ENCODE assay signal across 31 cellular contexts in the genomic region with DNA sequence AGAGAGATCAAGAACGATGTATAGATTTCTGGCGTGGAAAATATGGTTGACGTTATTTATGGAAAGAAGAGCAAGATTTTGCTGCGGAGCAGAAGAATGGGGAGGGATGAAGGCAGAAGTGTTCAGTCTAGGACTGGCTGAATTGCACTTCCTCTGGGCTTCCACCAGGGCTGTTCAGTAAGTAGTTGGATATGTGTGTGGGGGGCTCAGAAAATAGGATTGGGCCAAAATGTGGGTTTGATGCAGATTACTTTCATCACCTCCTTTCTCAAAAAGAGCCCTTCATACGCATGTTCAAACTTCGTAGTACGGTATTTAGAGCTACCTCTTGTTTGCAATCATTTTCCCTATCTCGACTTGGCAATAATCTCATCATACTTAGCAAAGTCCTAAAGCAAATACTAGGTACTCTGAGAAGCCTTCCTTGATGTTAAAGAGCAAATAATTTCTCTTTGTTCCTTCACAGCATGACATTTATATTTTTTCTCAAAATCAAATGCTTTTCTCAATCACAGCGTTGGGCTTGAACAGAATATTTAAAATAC.
DNase-seq lines count a peak whose midpoint lies in the region; ATAC-seq and TF ChIP-seq lines count a peak whose summit lies in the region.
"Had no signal": no experiment of that assay in that cellular context is flagged by ENCODE, and none has a peak within 500 bp of the region (broad histone marks: within the 10 kb centered on the region; RNA-seq: fewer than 3 reads in every experiment).

No MANE protein-coding gene starts in this region.

- H3K9me3 ChIP-seq in DOHH2 (ENCODE audit: control insufficient read depth, insufficient read depth, low read length), result no peaks in the 10 kb centered on the region
- H3K9me3 ChIP-seq: BE2C, esophagus muscularis mucosa, heart right ventricle, SK-N-SH, testis, vagina had no signal

- no peaks in the 10 kb centered on the region for H3K36me3 ChIP-seq in DOHH2 (ENCODE audit: control insufficient read depth, low read length)
- H3K36me3 ChIP-seq: BE2C, esophagus muscularis mucosa, heart right ventricle, vagina had no signal

- H4K20me1 ChIP-seq in DOHH2 (ENCODE audit: control insufficient read depth, insufficient read depth, low read depth, low read length), result no peaks in the 10 kb centered on the region

- no peaks in the 10 kb centered on the region for H3K36me3 Mint-ChIP-seq in progenitor cell of endocrine pancreas (ENCODE audit: insufficient read depth)

- H3F3A ChIP-seq in DOHH2 (ENCODE audit: control insufficient read depth, insufficient read depth), result no peaks in the 10 kb centered on the region

- no peaks in the 10 kb centered on the region for H3K79me2 ChIP-seq in DOHH2 (ENCODE audit: control insufficient read depth, low read length)
- H3K79me2 ChIP-seq: parathyroid adenoma had no signal

- H3K9me3 Mint-ChIP-seq in progenitor cell of endocrine pancreas (ENCODE audit: low read depth), result no peaks in the 10 kb centered on the region
- H3K9me3 Mint-ChIP-seq: effector memory CD8-positive, alpha-beta T cell; stimulated activated naive CD8-positive, alpha-beta T cell treated with anti-CD3 and anti-CD28 coated beads, Interleukin-15, Interleukin-2, amounts not matched to agents 100 ng/mL and 50 ng/mL, for 24 hours had no signal

- no peak overlapping the region for H3K4me3 Mint-ChIP-seq in progenitor cell of endocrine pancreas (ENCODE audit: low read depth)
- H3K4me3 Mint-ChIP-seq: effector memory CD8-positive, alpha-beta T cell; stimulated activated naive CD8-positive, alpha-beta T cell treated with anti-CD3 and anti-CD28 coated beads, Interleukin-15, Interleukin-2, amounts not matched to agents 100 ng/mL and 50 ng/mL, for 24 hours had no signal

- H3K4me2 ChIP-seq in DOHH2 (ENCODE audit: low read length), result no peak overlapping the region
- H3K4me2 ChIP-seq: PC-9, SK-N-SH had no signal

- DNase-seq in HEK293T (ENCODE audit: extremely low spot score) (peak; percentile 9), epithelial cell of esophagus (ENCODE audit: low read depth) (no peak), progenitor cell of endocrine pancreas (ENCODE audit: low spot score, unreplicated experiment) (no peak)
- no peak for DNase-seq in activated CD4-positive, alpha-beta T cell treated with anti-CD3 and anti-CD28 coated beads for 48 hours
- DNase-seq: activated CD4-positive, alpha-beta T cell treated with anti-CD3 and anti-CD28 coated beads, Interleukin-2, amount 50 U/mL, for 48 hours; activated naive CD4-positive, alpha-beta T cell; BE2C; central memory CD4-positive, alpha-beta T cell; DMS153; effector memory CD8-positive, alpha-beta T cell; foreskin fibroblast; heart right ventricle; KBM-7; MM.1S; NCI-H2029 treated with DMSO at 0.1 percent for 48 hours; NCI-H526; NK-92 treated with Interleukin-12 subunit alpha and Interleukin-12 subunit beta, amount 100 ng/mL, for 24 hours; PC-9; SK-N-SH; small intestine; testis had no signal

- H3K27ac Mint-ChIP-seq in progenitor cell of endocrine pancreas, result peak overlapping the region; percentile 6
- H3K27ac Mint-ChIP-seq: effector memory CD8-positive, alpha-beta T cell; stimulated activated naive CD8-positive, alpha-beta T cell treated with anti-CD3 and anti-CD28 coated beads, Interleukin-15, Interleukin-2, amounts not matched to agents 100 ng/mL and 50 ng/mL, for 24 hours had no signal

- H3K9me2 ChIP-seq in DOHH2 (replicated peaks; ENCODE audit: control insufficient read depth, low read length), result no peaks in the 10 kb centered on the region
- H3K9me2 ChIP-seq: SK-N-SH had no signal

- H3K27ac ChIP-seq in DOHH2 (ENCODE audit: low read depth, low read length), result no peak overlapping the region
- H3K27ac ChIP-seq: esophagus muscularis mucosa, heart right ventricle, parathyroid adenoma, PC-9, testis, vagina had no signal

- CTCF ChIA-PET in HEK293T (lab: Yijun Ruan, JAX), result no interaction called here

- peaks cover 12% of the 10 kb centered on the region for H3K4me1 Mint-ChIP-seq in progenitor cell of endocrine pancreas (ENCODE audit: low read depth)

- TF ChIP-seq CTCF in DOHH2 (IDR thresholded peaks at IDR 0.05; ENCODE audit: low read depth, low read length, poor library complexity, severe bottlenecking) (peak; percentile 16), epithelial cell of esophagus (IDR thresholded peaks at IDR 0.05; ENCODE audit: insufficient read depth, low read depth, low read length, missing control alignments) (peak; percentile 9), progenitor cell of endocrine pancreas (IDR thresholded peaks at IDR 0.05; ENCODE audit: unreplicated experiment) (peak; percentile 26)

- ATAC-seq in HG02885 (IDR thresholded peaks at IDR 0.05; ENCODE audit: poor library complexity, unreplicated experiment), result no peak
- ATAC-seq in GM18907 (IDR thresholded peaks at IDR 0.05; ENCODE audit: unreplicated experiment), result no peak
- no peak for ATAC-seq in GM19397 (IDR thresholded peaks at IDR 0.05; ENCODE audit: unreplicated experiment)
- ATAC-seq: activated CD4-positive, CD25-positive, alpha-beta regulatory T cell treated with anti-CD3 and anti-CD28 coated beads, Interleukin-2, amount 50 U/mL, for 24 hours; effector memory CD8-positive, alpha-beta T cell; heart right ventricle; Right ventricle myocardium inferior had no signal

- POLR2A ChIA-PET in HEK293T (lab: Yijun Ruan, JAX), result no interaction called here

- H3K27me3 ChIP-seq in DOHH2 (ENCODE audit: control insufficient read depth, low read length), result no peaks in the 10 kb centered on the region
- H3K27me3 ChIP-seq: BE2C, esophagus muscularis mucosa, heart right ventricle, testis, vagina had no signal

- H3K4me1 ChIP-seq in DOHH2 (ENCODE audit: control insufficient read depth, low read length), result no peaks in the 10 kb centered on the region
- H3K4me1 ChIP-seq: BE2C, esophagus muscularis mucosa, heart right ventricle, parathyroid adenoma, testis, vagina had no signal

- H3K4me3 ChIP-seq in DOHH2 (ENCODE audit: low read length) (no peak overlapping the region), epithelial cell of esophagus (ENCODE audit: low read length) (no peak overlapping the region)
- H3K4me3 ChIP-seq: esophagus muscularis mucosa, heart right ventricle, PC-9, testis, vagina had no signal

- H3K27me3 Mint-ChIP-seq in progenitor cell of endocrine pancreas, result no peaks in the 10 kb centered on the region
- H3K27me3 Mint-ChIP-seq: effector memory CD8-positive, alpha-beta T cell; stimulated activated naive CD8-positive, alpha-beta T cell treated with anti-CD3 and anti-CD28 coated beads, Interleukin-15, Interleukin-2, amounts not matched to agents 100 ng/mL and 50 ng/mL, for 24 hours had no signal

TF ChIP-seq in HEK293T, 16 proteins besides CTCF, POLR2A, EP300 and RAD21:
- no peak for TF ChIP-seq FOXM1 (IDR thresholded peaks at IDR 0.05; ENCODE audit: borderline replicate concordance)
- no peak for TF ChIP-seq NFRKB (IDR thresholded peaks at IDR 0.05)
- TF ChIP-seq FOXA1 (IDR thresholded peaks at IDR 0.05), result no peak
- no peak for TF ChIP-seq BHLHE40 (IDR thresholded peaks at IDR 0.05; ENCODE audit: borderline replicate concordance)
- TF ChIP-seq L3MBTL2 (conservative IDR thresholded peaks at IDR 0.05), result no peak
- TF ChIP-seq, protein P1, sequence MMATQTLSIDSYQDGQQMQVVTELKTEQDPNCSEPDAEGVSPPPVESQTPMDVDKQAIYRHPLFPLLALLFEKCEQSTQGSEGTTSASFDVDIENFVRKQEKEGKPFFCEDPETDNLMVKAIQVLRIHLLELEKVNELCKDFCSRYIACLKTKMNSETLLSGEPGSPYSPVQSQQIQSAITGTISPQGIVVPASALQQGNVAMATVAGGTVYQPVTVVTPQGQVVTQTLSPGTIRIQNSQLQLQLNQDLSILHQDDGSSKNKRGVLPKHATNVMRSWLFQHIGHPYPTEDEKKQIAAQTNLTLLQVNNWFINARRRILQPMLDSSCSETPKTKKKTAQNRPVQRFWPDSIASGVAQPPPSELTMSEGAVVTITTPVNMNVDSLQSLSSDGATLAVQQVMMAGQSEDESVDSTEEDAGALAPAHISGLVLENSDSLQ (IDR thresholded peaks at IDR 0.05), result no peak
- no peak for TF ChIP-seq ZNF384 (IDR thresholded peaks at IDR 0.05)
- no peak for TF ChIP-seq TARDBP (IDR thresholded peaks at IDR 0.05)
- no peak for TF ChIP-seq FOXK2 (IDR thresholded peaks at IDR 0.05)
- no peak for TF ChIP-seq LEF1 (IDR thresholded peaks at IDR 0.05; ENCODE audit: borderline replicate concordance)
- no peak for TF ChIP-seq SUZ12 (IDR thresholded peaks at IDR 0.05)
- TF ChIP-seq ARNT (IDR thresholded peaks at IDR 0.05), result no peak
- no peak for TF ChIP-seq SP1 (IDR thresholded peaks at IDR 0.05)
- no peak for TF ChIP-seq CTBP1 (IDR thresholded peaks at IDR 0.05; ENCODE audit: borderline replicate concordance)
- no peak for TF ChIP-seq ELF4 (IDR thresholded peaks at IDR 0.05)
- no peak for TF ChIP-seq HDGF (IDR thresholded peaks at IDR 0.05; ENCODE audit: borderline replicate concordance)
TF ChIP-seq in HEK293T: peak in this region for 0.
